Comparison of ENCODE assay signal across 17 cellular contexts in the genomic region with DNA sequence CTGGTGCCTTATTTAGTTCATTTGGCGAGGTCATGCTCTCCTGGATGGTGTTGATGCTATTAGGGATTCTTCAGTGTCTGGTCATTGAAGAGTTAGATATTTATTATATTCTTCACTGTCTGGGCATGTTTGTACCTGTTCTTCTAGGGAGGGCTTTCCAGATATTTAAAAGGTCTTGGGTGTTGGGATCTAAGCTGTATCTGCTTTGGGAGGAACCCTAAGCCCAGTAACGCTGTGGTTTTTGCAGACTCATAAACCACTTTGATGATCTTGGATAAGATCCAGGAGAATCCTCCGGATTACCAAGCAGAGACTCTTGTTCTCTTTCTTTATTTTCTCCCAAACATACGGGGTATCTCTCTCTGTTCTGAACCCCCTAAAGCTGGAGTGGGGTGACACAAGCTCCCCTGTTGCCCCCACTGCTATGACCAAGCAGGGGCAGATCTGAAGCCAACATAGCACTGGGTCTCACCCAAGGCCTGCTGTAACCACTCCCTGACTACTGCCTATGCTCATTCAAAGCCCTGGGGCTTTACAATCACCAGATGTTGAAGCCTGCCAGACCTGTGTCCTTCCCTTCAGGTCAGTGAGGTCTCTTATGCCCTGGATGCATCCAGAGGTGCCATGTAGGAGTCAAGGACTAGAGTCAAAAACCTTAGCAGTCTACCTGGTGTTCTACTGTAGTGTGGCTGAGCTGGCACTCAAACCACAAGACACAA.
"Had no signal": no experiment of that assay in that cellular context is flagged by ENCODE, and none has a peak within 500 bp of the region (broad histone marks: within the 10 kb centered on the region; RNA-seq: fewer than 3 reads in every experiment).

No MANE protein-coding gene starts in this region.

- H3K4me1 Mint-ChIP-seq: activated naive CD4-positive, alpha-beta T cell treated with anti-CD3 and anti-CD28 coated beads, Interleukin-2, amount 50 U/mL, for 24 hours; stimulated activated naive B cell treated with anti-CD40 and anti-IgM and Interleukin-4, amounts not matched to agents 10 μg/mL and 1 μg/mL and 100 μg/mL, for 72 hours; T-helper 17 cell had no signal

- H3K4me3 Mint-ChIP-seq: activated CD8-positive, alpha-beta T cell treated with anti-CD3 and anti-CD28 coated beads for 36 hours; activated naive CD4-positive, alpha-beta T cell treated with anti-CD3 and anti-CD28 coated beads, Interleukin-2, amount 50 U/mL, for 24 hours; activated T-cell treated with anti-CD3 and anti-CD28 coated beads, Interleukin-2, amount 50 U/mL, for 4 hours; brain; stimulated activated naive B cell treated with anti-CD40 and anti-IgM and Interleukin-4, amounts not matched to agents 10 μg/mL and 1 μg/mL and 100 μg/mL, for 72 hours; T-helper 17 cell; WTC11 had no signal

- H3K27ac Mint-ChIP-seq: activated CD8-positive, alpha-beta T cell treated with anti-CD3 and anti-CD28 coated beads for 36 hours; activated naive CD4-positive, alpha-beta T cell treated with anti-CD3 and anti-CD28 coated beads, Interleukin-2, amount 50 U/mL, for 24 hours; brain; stimulated activated naive B cell treated with anti-CD40 and anti-IgM and Interleukin-4, amounts not matched to agents 10 μg/mL and 1 μg/mL and 100 μg/mL, for 72 hours; T-helper 17 cell; WTC11 had no signal

- H3K27me3 ChIP-seq: tibial nerve, uterus had no signal

- H3K4me3 ChIP-seq: pancreas, tibial nerve, uterus had no signal

- H3K36me3 ChIP-seq: pancreas, tibial nerve, uterus had no signal

- DNase-seq: activated CD4-positive, alpha-beta T cell treated with anti-CD3 and anti-CD28 coated beads for 48 hours; activated CD8-positive, alpha-beta T cell treated with anti-CD3 and anti-CD28 coated beads for 36 hours; activated effector memory CD4-positive, alpha-beta T cell treated with Interleukin-2 at 50 U/mL for 16 hours; activated T-cell treated with anti-CD3 and anti-CD28 coated beads, Interleukin-2, amount 50 U/mL, for 4 hours; erythroblast; foreskin melanocyte; left cardiac atrium; pancreas; stimulated activated CD4-positive, alpha-beta T cell treated with anti-CD3 and anti-CD28 coated beads, Interleukin-2, amount 100 ng/mL, for 48 hours; stimulated activated naive B cell treated with anti-CD40 and anti-IgM and Interleukin-4, amounts not matched to agents 10 μg/mL and 1 μg/mL and 100 μg/mL, for 72 hours; substantia nigra; T-helper 17 cell; uterus had no signal

- H3K4me1 ChIP-seq: pancreas, tibial nerve, uterus had no signal

- H3K9me3 ChIP-seq: pancreas, tibial nerve, uterus had no signal

- H3K9me3 Mint-ChIP-seq: activated CD8-positive, alpha-beta T cell treated with anti-CD3 and anti-CD28 coated beads for 36 hours; activated naive CD4-positive, alpha-beta T cell treated with anti-CD3 and anti-CD28 coated beads, Interleukin-2, amount 50 U/mL, for 24 hours; activated T-cell treated with anti-CD3 and anti-CD28 coated beads, Interleukin-2, amount 50 U/mL, for 4 hours; stimulated activated naive B cell treated with anti-CD40 and anti-IgM and Interleukin-4, amounts not matched to agents 10 μg/mL and 1 μg/mL and 100 μg/mL, for 72 hours had no signal

- H3K27me3 Mint-ChIP-seq: activated CD8-positive, alpha-beta T cell treated with anti-CD3 and anti-CD28 coated beads for 36 hours; activated naive CD4-positive, alpha-beta T cell treated with anti-CD3 and anti-CD28 coated beads, Interleukin-2, amount 50 U/mL, for 24 hours; T-helper 17 cell had no signal

- H3K36me3 Mint-ChIP-seq: activated naive CD4-positive, alpha-beta T cell treated with anti-CD3 and anti-CD28 coated beads, Interleukin-2, amount 50 U/mL, for 24 hours; brain; stimulated activated naive B cell treated with anti-CD40 and anti-IgM and Interleukin-4, amounts not matched to agents 10 μg/mL and 1 μg/mL and 100 μg/mL, for 72 hours; WTC11 had no signal

- H3K27ac ChIP-seq: pancreas, tibial nerve, uterus had no signal
